1 cellular context compared by ENCODE assay signal in the genomic region with DNA sequence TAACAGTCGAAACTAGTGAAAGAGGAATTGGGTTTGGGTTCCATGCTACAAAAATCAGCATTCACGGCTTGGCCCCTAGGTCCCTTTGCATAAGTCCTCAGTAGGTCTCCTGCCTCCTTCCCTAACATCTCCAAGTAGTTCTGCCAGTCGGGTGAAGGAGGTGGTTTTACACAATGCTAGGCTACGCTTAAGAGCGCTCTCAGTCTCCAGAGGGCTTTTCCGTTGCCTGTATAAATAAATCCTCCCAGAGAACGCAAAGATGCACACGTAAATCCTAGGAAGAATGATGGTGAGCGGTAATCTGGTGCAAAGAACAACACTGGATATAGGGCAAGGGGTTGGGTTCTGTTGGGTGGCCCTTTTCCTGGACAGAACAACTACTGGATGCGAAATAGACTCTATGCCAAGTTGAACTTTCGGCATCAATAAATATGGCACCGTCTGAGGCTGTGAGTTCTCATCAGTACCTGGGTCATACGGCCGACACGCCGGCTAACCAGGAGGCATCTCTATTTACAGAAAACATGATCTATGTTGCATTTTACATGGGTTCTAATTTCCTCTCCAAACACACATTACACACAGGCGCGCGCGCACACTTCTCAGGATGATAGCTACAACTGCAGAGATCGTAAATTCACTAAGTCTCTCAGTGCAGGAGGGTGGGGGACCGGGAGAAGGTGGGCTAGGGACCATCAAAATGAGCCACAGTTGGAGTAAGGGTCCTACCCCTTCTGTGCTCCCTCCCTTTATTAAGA.
TF ChIP-seq lines count a peak whose summit lies in the region.

No MANE protein-coding gene starts in this region.

TF ChIP-seq in WTC11, 78 proteins besides CTCF, POLR2A, EP300 and RAD21 (continued from another document):
- TF ChIP-seq, protein P1, sequence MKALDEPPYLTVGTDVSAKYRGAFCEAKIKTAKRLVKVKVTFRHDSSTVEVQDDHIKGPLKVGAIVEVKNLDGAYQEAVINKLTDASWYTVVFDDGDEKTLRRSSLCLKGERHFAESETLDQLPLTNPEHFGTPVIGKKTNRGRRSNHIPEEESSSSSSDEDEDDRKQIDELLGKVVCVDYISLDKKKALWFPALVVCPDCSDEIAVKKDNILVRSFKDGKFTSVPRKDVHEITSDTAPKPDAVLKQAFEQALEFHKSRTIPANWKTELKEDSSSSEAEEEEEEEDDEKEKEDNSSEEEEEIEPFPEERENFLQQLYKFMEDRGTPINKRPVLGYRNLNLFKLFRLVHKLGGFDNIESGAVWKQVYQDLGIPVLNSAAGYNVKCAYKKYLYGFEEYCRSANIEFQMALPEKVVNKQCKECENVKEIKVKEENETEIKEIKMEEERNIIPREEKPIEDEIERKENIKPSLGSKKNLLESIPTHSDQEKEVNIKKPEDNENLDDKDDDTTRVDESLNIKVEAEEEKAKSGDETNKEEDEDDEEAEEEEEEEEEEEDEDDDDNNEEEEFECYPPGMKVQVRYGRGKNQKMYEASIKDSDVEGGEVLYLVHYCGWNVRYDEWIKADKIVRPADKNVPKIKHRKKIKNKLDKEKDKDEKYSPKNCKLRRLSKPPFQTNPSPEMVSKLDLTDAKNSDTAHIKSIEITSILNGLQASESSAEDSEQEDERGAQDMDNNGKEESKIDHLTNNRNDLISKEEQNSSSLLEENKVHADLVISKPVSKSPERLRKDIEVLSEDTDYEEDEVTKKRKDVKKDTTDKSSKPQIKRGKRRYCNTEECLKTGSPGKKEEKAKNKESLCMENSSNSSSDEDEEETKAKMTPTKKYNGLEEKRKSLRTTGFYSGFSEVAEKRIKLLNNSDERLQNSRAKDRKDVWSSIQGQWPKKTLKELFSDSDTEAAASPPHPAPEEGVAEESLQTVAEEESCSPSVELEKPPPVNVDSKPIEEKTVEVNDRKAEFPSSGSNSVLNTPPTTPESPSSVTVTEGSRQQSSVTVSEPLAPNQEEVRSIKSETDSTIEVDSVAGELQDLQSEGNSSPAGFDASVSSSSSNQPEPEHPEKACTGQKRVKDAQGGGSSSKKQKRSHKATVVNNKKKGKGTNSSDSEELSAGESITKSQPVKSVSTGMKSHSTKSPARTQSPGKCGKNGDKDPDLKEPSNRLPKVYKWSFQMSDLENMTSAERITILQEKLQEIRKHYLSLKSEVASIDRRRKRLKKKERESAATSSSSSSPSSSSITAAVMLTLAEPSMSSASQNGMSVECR (CRISPR knock-in tag; IDR thresholded peaks at IDR 0.05; ENCODE audit: borderline replicate concordance), result 0 out of 2 replicates have a peak, but pooled peaks have one; percentile 45
- TF ChIP-seq ZNF317 (CRISPR knock-in tag; IDR thresholded peaks at IDR 0.05; ENCODE audit: borderline replicate concordance, low read depth), result no peak
